ENCODE assay signal across 10 cellular contexts in genomic region chr1:243471026-243471685, GRCh38.
DNase-seq lines count a peak whose midpoint lies in the region; ATAC-seq, FAIRE-seq and TF ChIP-seq lines count a peak whose summit lies in the region.
"Had no signal": no experiment of that assay in that cellular context is flagged by ENCODE, and none has a peak within 500 bp of the region (broad histone marks: within the 10 kb centered on the region; RNA-seq: fewer than 3 reads in every experiment).

No MANE protein-coding gene starts in this region.

- no peak overlapping the region; the same call in 1 of the 2 replicates for H2BK12ac ChIP-seq in H1 (ENCODE audit: low read depth, low read length)

- no peak for TF ChIP-seq POLR2A in H1 (IDR thresholded peaks at IDR 0.05; ENCODE audit: control extremely low read depth in 1 of 2, low read depth in 2 of 2, low read length in 2 of 2)

- peak overlapping the region; percentile 6; the same call in 1 of the 2 replicates for H3K18ac ChIP-seq in H1 (ENCODE audit: extremely low read depth, low read length)

- H4K20me1 ChIP-seq in H1 (replicated peaks in 1 of 2; ENCODE audit: control insufficient read depth in 1 of 2, insufficient read depth in 2 of 2, low read length in 2 of 2): no peaks in the 10 kb centered on the region

- POLR2A ChIA-PET in H1 (lab: Charles Lee; ENCODE audit: partially characterized antibody): no interaction called here

- no peaks in the 10 kb centered on the region; the same call in 1 of the 2 replicates for H3K23me2 ChIP-seq in H1 (ENCODE audit: low read depth, low read length)

- TF ChIP-seq RAD21 in H1 (IDR thresholded peaks at IDR 0.05 in 1 of 2, conservative IDR thresholded peaks at IDR 0.05 in 1 of 2; ENCODE audit: low read depth in 2 of 2, low read length in 2 of 2): no peak

- no peaks in the 10 kb centered on the region for H3K79me1 ChIP-seq in H1 (ENCODE audit: low read depth, low read length)

- H3K36me3 ChIP-seq in right atrium auricular region (no peaks in the 10 kb centered on the region), H1 (ENCODE audit: control insufficient read depth in 2 of 4, insufficient read depth in 4 of 4, low read length in 3 of 4) (no peaks in the 10 kb centered on the region)
- H3K36me3 ChIP-seq: Peyer's patch had no signal

- peak overlapping the region in 1 of 2 experiments; percentile 13; a peak in 1 of 4 replicates for H3K4me2 ChIP-seq in H1 (ENCODE audit: insufficient read depth in 1 of 2, low read depth in 2 of 2, low read length in 2 of 2)

- H3K4me1 ChIP-seq in right atrium auricular region: peaks cover 0 to 12% of the 10 kb centered on the region in 2 donors
- peaks cover 15 to 40% (median 28%) of the 10 kb centered on the region in 4 experiments for H3K4me1 ChIP-seq in H1 (replicated peaks in 1 of 4; ENCODE audit: control insufficient read depth in 3 of 4, insufficient read depth in 4 of 4, low read length in 3 of 4)
- H3K4me1 ChIP-seq: Peyer's patch had no signal

- H3K4me3 ChIP-seq in right atrium auricular region: no peak overlapping the region
- H3K4me3 ChIP-seq in H1 (ENCODE audit: extremely low read depth in 1 of 4, insufficient read depth in 2 of 4, low read depth in 3 of 4, low read length in 4 of 4): no peak overlapping the region; a peak in 1 of 8 replicates
- H3K4me3 ChIP-seq: Peyer's patch had no signal

- no peak overlapping the region for H4K5ac ChIP-seq in H1 (ENCODE audit: insufficient read length, low read depth, low read length)

- no peak for TF ChIP-seq EP300 in H1 (IDR thresholded peaks at IDR 0.05; ENCODE audit: borderline replicate concordance in 1 of 2, low read depth in 2 of 2, low read length in 2 of 2)

- DNase-seq in Right ventricle myocardium inferior (ENCODE audit: missing footprints) (no peak), right atrium auricular region (ENCODE audit: low spot score) (no peak), NCI-H82 (lab: John Stamatoyannopoulos, UW) (peak; percentile 99), H1 (ENCODE audit: low read depth in 1 of 2, low spot score in 2 of 2) (no peak), substantia nigra (lab: John Stamatoyannopoulos, UW) (peak in 7 of 49 donors; percentile 17 to 45 (median 33)), NCI-H1436 (lab: John Stamatoyannopoulos, UW) (no peak)
- DNase-seq: Peyer's patch had no signal

- H3K79me2 ChIP-seq in H1 (ENCODE audit: control insufficient read depth in 1 of 2, insufficient read depth in 2 of 2, low read length in 2 of 2): no peaks in the 10 kb centered on the region

- intact Hi-C loops in Right ventricle myocardium inferior (cut with DNase I): no loop called here

- H3K56ac ChIP-seq in H1 (replicated peaks; ENCODE audit: insufficient read length, low read depth, low read length): no peak overlapping the region

- H2AFZ ChIP-seq in H1 (ENCODE audit: low read length): 0 out of 2 replicates have a peak overlapping the region, but pooled peaks have one; percentile 35

- TF ChIP-seq CTCF in right atrium auricular region (IDR thresholded peaks at IDR 0.05) (no peak), H1 (IDR thresholded peaks at IDR 0.05; ENCODE audit: control extremely low read depth in 1 of 3, insufficient read depth in 1 of 3, low read depth in 1 of 3, low read length in 3 of 3) (no peak)

- H3K27me3 ChIP-seq in right atrium auricular region: no peaks in the 10 kb centered on the region
- no peaks in the 10 kb centered on the region; a peak in 1 of 7 replicates for H3K27me3 ChIP-seq in H1 (replicated peaks in 1 of 4; ENCODE audit: control insufficient read depth in 3 of 4, extremely low read depth in 1 of 4, insufficient read depth in 3 of 4, low read length in 3 of 4)
- H3K27me3 ChIP-seq: Peyer's patch had no signal

- CTCF ChIA-PET in H1 (lab: Charles Lee; ENCODE audit: partially characterized antibody): interaction anchor here (0.9 to 1.0 kb wide), 2 partner anchors 14 to 51 kb away, joined by 3 read pairs; no protein-coding TSS in a partner anchor

- H3K9ac ChIP-seq in H1 (replicated peaks in 1 of 4; ENCODE audit: extremely low read depth in 1 of 4, low read depth in 3 of 4, low read length in 3 of 4): no peak overlapping the region

- H2BK120ac ChIP-seq in H1 (replicated peaks; ENCODE audit: low read depth, low read length): peak overlapping the region; percentile 60

- H2BK20ac ChIP-seq in H1 (ENCODE audit: low read length): no peak overlapping the region

- H3K4ac ChIP-seq in H1 (replicated peaks; ENCODE audit: insufficient read length, low read depth, low read length): no peak overlapping the region

- peak overlapping the region; percentile 29 for H4K91ac ChIP-seq in H1 (replicated peaks; ENCODE audit: insufficient read length, low read length)

- no peak for FAIRE-seq in H1 (lab: Jason Lieb, UNC)

- H3K23ac ChIP-seq in H1 (ENCODE audit: insufficient read length): no peak overlapping the region

- H2BK15ac ChIP-seq in H1 (ENCODE audit: low read length): no peak overlapping the region

- ATAC-seq in Right ventricle myocardium inferior (peak; percentile 40), HG02588 (IDR thresholded peaks at IDR 0.05; ENCODE audit: unreplicated experiment) (no peak), HG02885 (IDR thresholded peaks at IDR 0.05; ENCODE audit: poor library complexity, unreplicated experiment) (no peak)

- H4K8ac ChIP-seq in H1 (ENCODE audit: extremely low read depth, insufficient read depth, low read length): no peak overlapping the region

- H3K9me3 ChIP-seq in right atrium auricular region (no peaks in the 10 kb centered on the region), H1 (ENCODE audit: insufficient read depth in 2 of 2, low read depth in 1 of 2, low read length in 1 of 2) (no peaks in the 10 kb centered on the region)
- H3K9me3 ChIP-seq: Peyer's patch had no signal

- 69% methylated on average over 17 of the region's 17 CpGs; no CpG with 5 or more reads in 1 of the 2 experiments for WGBS in H1 (ENCODE audit: extremely low coverage in 1 of 2, insufficient coverage in 1 of 2, insufficient read length in 1 of 2, insufficient replicate concordance in 2 of 2, low coverage in 1 of 2, low lambda C conversion rate in 2 of 2, missing lambda C conversion rate in 1 of 2), 2 experiments

- H3K27ac ChIP-seq in right atrium auricular region (no peak overlapping the region), H1 (ENCODE audit: low read depth, low read length) (no peak overlapping the region), substantia nigra (ENCODE audit: low read depth, low read length, poor library complexity, severe bottlenecking) (peak overlapping the region; percentile 49)
- H3K27ac ChIP-seq: 22Rv1, Peyer's patch had no signal

- no peak overlapping the region for H2AK5ac ChIP-seq in H1 (ENCODE audit: low read depth, low read length)

- H2BK5ac ChIP-seq in H1 (ENCODE audit: low read depth, low read length): no peak overlapping the region

- H3K14ac ChIP-seq in H1 (ENCODE audit: insufficient read length): no peak overlapping the region

TF ChIP-seq in H1, 55 proteins besides CTCF, POLR2A, EP300 and RAD21 (continues in another document):
- TF ChIP-seq HDAC6 (IDR thresholded peaks at IDR 0.05; ENCODE audit: low read depth, low read length): no peak
